In genomic region chr9:99013550-99013949, GRCh38 we compare ENCODE assay signal across 16 cellular contexts.
DNase-seq lines count a peak whose midpoint lies in the region; ATAC-seq and TF ChIP-seq lines count a peak whose summit lies in the region.
"Had no signal": no experiment of that assay in that cellular context is flagged by ENCODE, and none has a peak within 500 bp of the region (broad histone marks: within the 10 kb centered on the region; RNA-seq: fewer than 3 reads in every experiment).

No MANE protein-coding gene starts in this region.

- peaks cover 0 to 32% (median 0%) of the 10 kb centered on the region in 11 donors for H3K9me3 ChIP-seq in heart right ventricle
- H3K9me3 ChIP-seq: transverse colon had no signal

- no peaks in the 10 kb centered on the region for H3K27me3 Mint-ChIP-seq in T-helper 1 cell treated with Interleukin-12 subunit alpha and Interleukin-12 subunit beta and Interleukin-4 antibody, amounts not matched to agents 30 μg/mL and 1 μg/mL, for 36 hours (ENCODE audit: low read depth)
- no peaks in the 10 kb centered on the region for H3K27me3 Mint-ChIP-seq in activated naive CD8-positive, alpha-beta T cell

- H3K27ac Mint-ChIP-seq in T-helper 1 cell treated with Interleukin-12 subunit alpha and Interleukin-12 subunit beta and Interleukin-4 antibody, amounts not matched to agents 30 μg/mL and 1 μg/mL, for 36 hours, result peak overlapping the region; percentile 81
- peak overlapping the region; percentile 89 for H3K27ac Mint-ChIP-seq in activated naive CD8-positive, alpha-beta T cell
- H3K27ac Mint-ChIP-seq: nephron had no signal

- peak; percentile 57 for DNase-seq in activated CD8-positive, alpha-beta memory T cell treated with anti-CD3 and anti-CD28 coated beads for 24 hours
- DNase-seq in activated CD8-positive, alpha-beta memory T cell treated with anti-CD3 and anti-CD28 coated beads, Interleukin-2, amount 50 U/mL, for 48 hours, result no peak
- peak; percentile 38 for DNase-seq in stimulated activated CD8-positive, alpha-beta memory T cell treated with anti-CD3 and anti-CD28 coated beads, Interleukin-4, amount 100 ng/mL, for 48 hours
- DNase-seq in DMS79 treated with DMSO at 0.1 percent for 48 hours (lab: John Stamatoyannopoulos, UW) (no peak), heart right ventricle (no peak), NCI-H1417 (lab: John Stamatoyannopoulos, UW) (no peak)
- DNase-seq: adrenal gland, foreskin melanocyte, GF-D8, lower lobe of right lung, NCI-H187 treated with DMSO at 0.1 percent for 48 hours, RPMI8226, transverse colon had no signal

- H3K4me3 Mint-ChIP-seq in T-helper 1 cell treated with Interleukin-12 subunit alpha and Interleukin-12 subunit beta and Interleukin-4 antibody, amounts not matched to agents 30 μg/mL and 1 μg/mL, for 36 hours, result peak overlapping the region; percentile 38
- H3K4me3 Mint-ChIP-seq in activated naive CD8-positive, alpha-beta T cell, result peak overlapping the region; percentile 76
- H3K4me3 Mint-ChIP-seq: nephron had no signal

- H3K27ac ChIP-seq in heart right ventricle, result peak overlapping the region in 1 of 10 donors; percentile 24
- H3K27ac ChIP-seq: adrenal gland, lower lobe of right lung, transverse colon had no signal

- peaks cover 33% of the 10 kb centered on the region for H3K9me3 Mint-ChIP-seq in T-helper 1 cell treated with Interleukin-12 subunit alpha and Interleukin-12 subunit beta and Interleukin-4 antibody, amounts not matched to agents 30 μg/mL and 1 μg/mL, for 36 hours
- H3K9me3 Mint-ChIP-seq in activated naive CD8-positive, alpha-beta T cell (ENCODE audit: low read depth), result peaks cover 8% of the 10 kb centered on the region

- H3K36me3 ChIP-seq in heart right ventricle, result peaks cover 0 to 95% (median 12%) of the 10 kb centered on the region in 9 donors
- H3K36me3 ChIP-seq: lower lobe of right lung, transverse colon had no signal

- 80 to 82% methylated on average over 4 of the region's 4 CpGs for WGBS in heart right ventricle, 2 donors

- no peak for ATAC-seq in heart right ventricle

- TF ChIP-seq CTCF in heart right ventricle (IDR thresholded peaks at IDR 0.05), result no peak

- peaks cover 15% of the 10 kb centered on the region for H3K4me1 Mint-ChIP-seq in T-helper 1 cell treated with Interleukin-12 subunit alpha and Interleukin-12 subunit beta and Interleukin-4 antibody, amounts not matched to agents 30 μg/mL and 1 μg/mL, for 36 hours (ENCODE audit: low read depth)
- peaks cover 23% of the 10 kb centered on the region for H3K4me1 Mint-ChIP-seq in activated naive CD8-positive, alpha-beta T cell (ENCODE audit: low read depth)
- H3K4me1 Mint-ChIP-seq: nephron had no signal

- peaks cover 0 to 6% (median 0%) of the 10 kb centered on the region in 9 donors for H3K4me1 ChIP-seq in heart right ventricle
- H3K4me1 ChIP-seq: adrenal gland, lower lobe of right lung, transverse colon had no signal

- H3K36me3 Mint-ChIP-seq in T-helper 1 cell treated with Interleukin-12 subunit alpha and Interleukin-12 subunit beta and Interleukin-4 antibody, amounts not matched to agents 30 μg/mL and 1 μg/mL, for 36 hours (ENCODE audit: low read depth), result peaks cover 15% of the 10 kb centered on the region
- H3K36me3 Mint-ChIP-seq in activated naive CD8-positive, alpha-beta T cell, result no peaks in the 10 kb centered on the region

- H3K4me3 ChIP-seq in heart right ventricle, result no peak overlapping the region
- H3K4me3 ChIP-seq: adrenal gland, lower lobe of right lung, transverse colon had no signal

- intact Hi-C loops in heart right ventricle (cut with DNase I), result loop anchor here in 3 of 10 donors (1.0 to 5.0 kb wide), 6 partner anchors 38 to 166 kb away; no protein-coding TSS in a partner anchor

- H3K27me3 ChIP-seq in heart right ventricle, result no peaks in the 10 kb centered on the region
- H3K27me3 ChIP-seq: adrenal gland, transverse colon had no signal

Comparison
In these comparisons a context has a peak if more than half of its experiments do, and no peak if none do; other contexts are left out.
1. DNase-seq: peak in activated CD8-positive, alpha-beta memory T cell treated with anti-CD3 and anti-CD28 coated beads for 24 hours (single experiment) and stimulated activated CD8-positive, alpha-beta memory T cell treated with anti-CD3 and anti-CD28 coated beads, Interleukin-4, amount 100 ng/mL, for 48 hours (single experiment); none in activated CD8-positive, alpha-beta memory T cell treated with anti-CD3 and anti-CD28 coated beads, Interleukin-2, amount 50 U/mL, for 48 hours (single experiment), DMS79 treated with DMSO at 0.1 percent for 48 hours (single experiment), heart right ventricle (0 of 2) and NCI-H1417 (0 of 3).